Comparison of ENCODE assay signal across 21 cellular contexts in genomic region chr13:110817143-110817542, GRCh38.
DNase-seq lines count a peak whose midpoint lies in the region; ATAC-seq, FAIRE-seq and TF ChIP-seq lines count a peak whose summit lies in the region.
"Had no signal": no experiment of that assay in that cellular context is flagged by ENCODE, and none has a peak within 500 bp of the region (broad histone marks: within the 10 kb centered on the region; RNA-seq: fewer than 3 reads in every experiment).

No MANE protein-coding gene starts in this region.

- no peak for TF ChIP-seq CTCF in psoas muscle (IDR thresholded peaks at IDR 0.05)

- intact Hi-C loops in psoas muscle (cut with DNase I) = loop anchor here in 1 of 2 donors (5.0 to 10.0 kb wide), 3 partner anchors 102 to 362 kb away; partner anchors contain the start of gene ING1

- DNase-seq in NCI-H2029 (lab: John Stamatoyannopoulos, UW) (peak; percentile 44), psoas muscle (no peak), MG63 (no peak), H7 (no peak)
- DNase-seq: BE2C; CD8-positive, alpha-beta T cell; COR-L47; DND-41; GDM1; GOT3; HCEC 1CT; HFFc6 had no signal

- H3K36me3 ChIP-seq in psoas muscle (ENCODE audit: insufficient read depth in 1 of 2, low read depth in 1 of 2) (no peaks in the 10 kb centered on the region), MG63 (no peaks in the 10 kb centered on the region), H7 (replicated peaks; ENCODE audit: control insufficient read depth, insufficient read depth, low read length) (no peaks in the 10 kb centered on the region)
- H3K36me3 ChIP-seq: BE2C had no signal

- WGBS in psoas muscle, 3 donors = 79 to 82% (median 80%) methylated on average over 3 of the region's 3 CpGs

- peak overlapping the region; percentile 9 for H3K27ac ChIP-seq in psoas muscle
- H3K27ac ChIP-seq: A549, C4-2B had no signal

- peak; percentile 72 for ATAC-seq in GM18868 (IDR thresholded peaks at IDR 0.05; ENCODE audit: unreplicated experiment)
- ATAC-seq in psoas muscle = no peak
- ATAC-seq in GM19463 (IDR thresholded peaks at IDR 0.05; ENCODE audit: unreplicated experiment) = no peak
- ATAC-seq: A549; CD8-positive, alpha-beta T cell; K562 had no signal

- H3K4me3 ChIP-seq in psoas muscle (no peak overlapping the region), MG63 (no peak overlapping the region), H7 (ENCODE audit: insufficient read depth, low read depth, low read length) (no peak overlapping the region)
- H3K4me3 ChIP-seq: A549, K562 had no signal

- FAIRE-seq in endometrium (lab: Jason Lieb, UNC) = peak; percentile 55
- FAIRE-seq: A549, D721Med, GM18507, HTR-8/SVneo, K562 had no signal

- H3K27me3 ChIP-seq in psoas muscle (ENCODE audit: insufficient read depth in 3 of 3, low read length in 2 of 3) (no peaks in the 10 kb centered on the region), MG63 (no peaks in the 10 kb centered on the region; the same call in 1 of the 2 replicates), H7 (ENCODE audit: control insufficient read depth, insufficient read depth, low read length) (peaks cover 11% of the 10 kb centered on the region)

- H3K9me3 ChIP-seq in psoas muscle (no peaks in the 10 kb centered on the region), MG63 (no peaks in the 10 kb centered on the region)
- H3K9me3 ChIP-seq: A549, BE2C had no signal

- peaks cover 17% of the 10 kb centered on the region for H3K4me1 ChIP-seq in psoas muscle
- H3K4me1 ChIP-seq: A549, BE2C had no signal
